In genomic region chr1:54610048-54610447, GRCh38 we compare ENCODE assay signal across 1 cellular context.
TF ChIP-seq lines count a peak whose summit lies in the region.

No MANE protein-coding gene starts in this region.

TF ChIP-seq in WTC11, 78 proteins besides CTCF, POLR2A, EP300 and RAD21:
- no peak for TF ChIP-seq ZBTB21 (CRISPR knock-in tag; IDR thresholded peaks at IDR 0.05; ENCODE audit: borderline replicate concordance)
- TF ChIP-seq RORB (CRISPR knock-in tag; IDR thresholded peaks at IDR 0.05): no peak
- TF ChIP-seq ZNF138 (CRISPR knock-in tag; conservative IDR thresholded peaks at IDR 0.05): no peak
- no peak for TF ChIP-seq ZNF396 (CRISPR knock-in tag; IDR thresholded peaks at IDR 0.05; ENCODE audit: borderline replicate concordance)
- no peak for TF ChIP-seq ZNF121 (CRISPR knock-in tag; IDR thresholded peaks at IDR 0.05)
